In the genomic region with DNA sequence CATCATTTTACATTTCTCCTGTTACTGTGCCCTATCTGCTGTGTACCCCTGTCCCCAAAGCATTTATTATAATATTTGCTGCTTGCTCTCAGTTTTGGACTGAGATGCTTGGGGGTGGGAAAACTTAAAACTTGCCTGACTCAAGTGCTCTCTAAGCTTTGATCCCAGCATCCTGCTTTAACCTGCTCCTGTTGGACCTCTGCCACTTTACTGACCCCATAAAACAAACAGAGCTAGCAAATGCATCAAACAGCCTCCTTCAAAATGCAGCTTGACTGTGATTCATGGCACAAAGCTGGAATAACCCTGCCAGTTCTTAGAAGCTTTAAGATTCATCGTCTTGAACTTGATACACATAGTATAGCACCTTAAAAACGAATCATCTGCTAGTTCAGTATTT, we compare ENCODE assay signal across 12 cellular contexts.
A peak's percentile ranks its signal among the peaks of the same experiment; 100 is the strongest.
DNase-seq lines count a peak whose midpoint lies in the region; ATAC-seq and TF ChIP-seq lines count a peak whose summit lies in the region.
"Had no signal": no experiment of that assay in that cellular context is flagged by ENCODE, and none has a peak within 500 bp of the region (broad histone marks: within the 10 kb centered on the region; RNA-seq: fewer than 3 reads in every experiment).

No MANE protein-coding gene starts in this region.

- H3K9ac ChIP-seq in SK-N-SH (no peak overlapping the region), mammary epithelial cell (ENCODE audit: insufficient read depth, low read length) (no peak overlapping the region)

- H3K4me2 ChIP-seq in SK-N-SH (peak overlapping the region; percentile 61; the same call in 1 of the 2 replicates), mammary epithelial cell (ENCODE audit: insufficient read depth, low read depth, low read length) (peak overlapping the region; percentile 82)

- intact Hi-C loops in mammary epithelial cell (cut with micrococcal nuclease) (no loop called here), mucosa of descending colon (cut with DNase I, micrococcal nuclease) (no loop called here)

- H3K36me3 ChIP-seq in SK-N-SH (replicated peaks in 1 of 2; ENCODE audit: control insufficient read depth in 1 of 2, insufficient read depth in 2 of 2, low read length in 1 of 2) (no peaks in the 10 kb centered on the region), mammary epithelial cell (ENCODE audit: insufficient read depth, low read length) (no peaks in the 10 kb centered on the region), mucosa of descending colon (ENCODE audit: low read depth) (no peaks in the 10 kb centered on the region)

- H3K4me1 ChIP-seq in SK-N-SH (ENCODE audit: control insufficient read depth in 1 of 2, insufficient read depth in 2 of 2, low read depth in 1 of 2, low read length in 1 of 2) (peaks cover 0 to 13% of the 10 kb centered on the region in 2 experiments; a peak in 2 of 4 replicates), mammary epithelial cell (ENCODE audit: insufficient read depth, low read length) (peaks cover 14% of the 10 kb centered on the region), mucosa of descending colon (ENCODE audit: low read depth) (no peaks in the 10 kb centered on the region)

- no peaks in the 10 kb centered on the region for H3K9me2 ChIP-seq in SK-N-SH

- no peaks in the 10 kb centered on the region for H4K20me1 ChIP-seq in SK-N-SH (ENCODE audit: insufficient read depth)
- no peaks in the 10 kb centered on the region for H4K20me1 ChIP-seq in mammary epithelial cell (ENCODE audit: insufficient read depth, low read length)

- CTCF ChIA-PET in SK-N-SH (lab: Yijun Ruan, JAX) = interaction anchor here (1.5 kb wide), 1 partner anchor 22 kb away, joined by 5 read pairs; no protein-coding TSS in a partner anchor
- CTCF ChIA-PET in mammary epithelial cell (lab: Charles Lee; ENCODE audit: low non-redundant PET) = no interaction called here

- ATAC-seq in SK-N-SH treated with all-trans-retinoic acid at 6 μM for 48 hours (no peak; the same call in 2 of the 3 replicates), mucosa of descending colon (peak; percentile 55)
- ATAC-seq: activated T-cell treated with anti-CD3 and anti-CD28 coated beads, Interleukin-2, amount 50 U/mL, for 4 hours; sciatic nerve had no signal

- BruUV-seq in mammary epithelial cell (replicated peaks; lab: Mats Ljungman, UMichigan) = no TSS peak

- in situ Hi-C loops in mammary epithelial cell (cut with MboI; ENCODE audit: low sequenced_read_pairs in 2 of 2) = no loop called here

- DNase-seq in SK-N-SH (peak; percentile 9), mammary epithelial cell (peak; percentile 28), mucosa of descending colon (peak in 1 of 3 donors; percentile 14), GM20000 (ENCODE audit: low spot score) (no peak), HuH-7.5 (ENCODE audit: low spot score) (no peak)
- DNase-seq in stimulated activated CD4-positive, alpha-beta T cell treated with anti-CD3 and anti-CD28 coated beads, Interleukin-1b, Interleukin-23, amount 100 ng/mL, for 48 hours = no peak
- no peak for DNase-seq in activated CD4-positive, alpha-beta T cell treated with anti-CD3 and anti-CD28 coated beads, Interleukin-2, amount 50 U/mL, for 48 hours
- DNase-seq: activated CD4-positive, alpha-beta T cell treated with anti-CD3 and anti-CD28 coated beads for 1 hour; activated T-cell treated with anti-CD3 and anti-CD28 coated beads, Interleukin-2, amount 50 U/mL, for 4 hours had no signal

- H3K4me3 ChIP-seq in SK-N-SH (ENCODE audit: low read depth in 2 of 2, low read length in 1 of 2) = no peak overlapping the region; a peak in 1 of 4 replicates
- H3K4me3 ChIP-seq in mammary epithelial cell (replicated peaks in 1 of 3; ENCODE audit: insufficient read depth in 1 of 3, low read depth in 2 of 3, low read length in 3 of 3) = no peak overlapping the region
- H3K4me3 ChIP-seq in mucosa of descending colon = no peak overlapping the region
- H3K4me3 ChIP-seq: body of pancreas had no signal

- peak overlapping the region in 1 of 2 experiments; percentile 22; a peak in 1 of 4 replicates for H3K27ac ChIP-seq in SK-N-SH (ENCODE audit: low read depth in 2 of 2, low read length in 1 of 2)
- H3K27ac ChIP-seq in mammary epithelial cell (ENCODE audit: insufficient read depth, low read depth, low read length) = peak overlapping the region; percentile 58
- H3K27ac ChIP-seq: body of pancreas had no signal

- H3K79me2 ChIP-seq in SK-N-SH (ENCODE audit: insufficient read depth) (no peaks in the 10 kb centered on the region), mammary epithelial cell (ENCODE audit: insufficient read depth, low read length) (no peaks in the 10 kb centered on the region)

- 25% methylated on average over 2 of the region's 2 CpGs for WGBS in SK-N-SH (ENCODE audit: low lambda C conversion rate)
- WGBS in mammary epithelial cell (ENCODE audit: low coverage, missing lambda C conversion rate) = 26% methylated on average over 2 of the region's 2 CpGs

- dilution Hi-C loops in mammary epithelial cell (cut with HindIII; ENCODE audit: low sequenced_read_pairs) = no loop called here

- no peaks in the 10 kb centered on the region for H3K27me3 ChIP-seq in SK-N-SH (ENCODE audit: insufficient read depth)
- H3K27me3 ChIP-seq in mammary epithelial cell (ENCODE audit: insufficient read depth, low read length) = no peaks in the 10 kb centered on the region
- H3K27me3 ChIP-seq: body of pancreas had no signal

- no peak for TF ChIP-seq EP300 in SK-N-SH (IDR thresholded peaks at IDR 0.05; ENCODE audit: borderline replicate concordance in 1 of 2, low read depth in 1 of 2, low read length in 1 of 2)

- POLR2A ChIA-PET in SK-N-SH (lab: Yijun Ruan, JAX) = no interaction called here

- H2AFZ ChIP-seq in SK-N-SH (ENCODE audit: low read depth) (peak overlapping the region; percentile 84; the same call in 1 of the 2 replicates), mammary epithelial cell (ENCODE audit: low read depth, low read length) (peak overlapping the region; percentile 78)

- no peak for TF ChIP-seq RAD21 in SK-N-SH (IDR thresholded peaks at IDR 0.05; ENCODE audit: low read length)

- H3K9me3 ChIP-seq in SK-N-SH (no peaks in the 10 kb centered on the region), mammary epithelial cell (replicated peaks; ENCODE audit: insufficient read depth, low read length) (no peaks in the 10 kb centered on the region), mucosa of descending colon (no peaks in the 10 kb centered on the region)
- H3K9me3 ChIP-seq: body of pancreas had no signal

- no peaks in the 10 kb centered on the region for H3F3A ChIP-seq in SK-N-SH (replicated peaks; ENCODE audit: insufficient read depth)

- TF ChIP-seq CTCF in SK-N-SH (IDR thresholded peaks at IDR 0.05) (no peak), mammary epithelial cell (conservative IDR thresholded peaks at IDR 0.05 in 1 of 2, IDR thresholded peaks at IDR 0.05 in 1 of 2; ENCODE audit: extremely low read depth in 1 of 2, insufficient read depth in 1 of 2, low read depth in 1 of 2, low read length in 2 of 2) (no peak), mucosa of descending colon (IDR thresholded peaks at IDR 0.05) (no peak), GM20000 (IDR thresholded peaks at IDR 0.05; ENCODE audit: extremely low read depth, missing control alignments) (no peak)

TF ChIP-seq in SK-N-SH, 30 proteins besides CTCF, POLR2A, EP300 and RAD21:
- TF ChIP-seq, protein P1, sequence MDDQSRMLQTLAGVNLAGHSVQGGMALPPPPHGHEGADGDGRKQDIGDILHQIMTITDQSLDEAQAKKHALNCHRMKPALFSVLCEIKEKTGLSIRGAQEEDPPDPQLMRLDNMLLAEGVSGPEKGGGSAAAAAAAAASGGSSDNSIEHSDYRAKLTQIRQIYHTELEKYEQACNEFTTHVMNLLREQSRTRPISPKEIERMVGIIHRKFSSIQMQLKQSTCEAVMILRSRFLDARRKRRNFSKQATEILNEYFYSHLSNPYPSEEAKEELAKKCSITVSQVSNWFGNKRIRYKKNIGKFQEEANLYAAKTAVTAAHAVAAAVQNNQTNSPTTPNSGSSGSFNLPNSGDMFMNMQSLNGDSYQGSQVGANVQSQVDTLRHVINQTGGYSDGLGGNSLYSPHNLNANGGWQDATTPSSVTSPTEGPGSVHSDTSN (IDR thresholded peaks at IDR 0.05) = peak; percentile 17; the same call in 1 of the 2 replicates
- TF ChIP-seq ELF1 (IDR thresholded peaks at IDR 0.05) = no peak

TF ChIP-seq in SK-N-SH treated with all-trans-retinoic acid at 6 μM for 48 hours, 23 proteins besides CTCF, POLR2A, EP300 and RAD21 (continues in another document):
- TF ChIP-seq POU6F1 (CRISPR knock-in tag; IDR thresholded peaks at IDR 0.05; ENCODE audit: borderline replicate concordance, low read depth) (no peak), BACH2 (CRISPR knock-in tag; IDR thresholded peaks at IDR 0.05; ENCODE audit: borderline replicate concordance) (no peak), ZNF70 (CRISPR knock-in tag; IDR thresholded peaks at IDR 0.05) (no peak), ZNF565 (CRISPR knock-in tag; conservative IDR thresholded peaks at IDR 0.05; ENCODE audit: low read depth) (no peak), ZFP3 (CRISPR knock-in tag; IDR thresholded peaks at IDR 0.05) (no peak)
- TF ChIP-seq, protein P2, sequence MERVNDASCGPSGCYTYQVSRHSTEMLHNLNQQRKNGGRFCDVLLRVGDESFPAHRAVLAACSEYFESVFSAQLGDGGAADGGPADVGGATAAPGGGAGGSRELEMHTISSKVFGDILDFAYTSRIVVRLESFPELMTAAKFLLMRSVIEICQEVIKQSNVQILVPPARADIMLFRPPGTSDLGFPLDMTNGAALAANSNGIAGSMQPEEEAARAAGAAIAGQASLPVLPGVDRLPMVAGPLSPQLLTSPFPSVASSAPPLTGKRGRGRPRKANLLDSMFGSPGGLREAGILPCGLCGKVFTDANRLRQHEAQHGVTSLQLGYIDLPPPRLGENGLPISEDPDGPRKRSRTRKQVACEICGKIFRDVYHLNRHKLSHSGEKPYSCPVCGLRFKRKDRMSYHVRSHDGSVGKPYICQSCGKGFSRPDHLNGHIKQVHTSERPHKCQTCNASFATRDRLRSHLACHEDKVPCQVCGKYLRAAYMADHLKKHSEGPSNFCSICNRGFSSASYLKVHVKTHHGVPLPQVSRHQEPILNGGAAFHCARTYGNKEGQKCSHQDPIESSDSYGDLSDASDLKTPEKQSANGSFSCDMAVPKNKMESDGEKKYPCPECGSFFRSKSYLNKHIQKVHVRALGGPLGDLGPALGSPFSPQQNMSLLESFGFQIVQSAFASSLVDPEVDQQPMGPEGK (CRISPR knock-in tag; IDR thresholded peaks at IDR 0.05; ENCODE audit: borderline replicate concordance) = no peak

Comparison
In these comparisons a context has a peak if more than half of its experiments do, and no peak if none do; other contexts are left out.
1. DNase-seq: peak in SK-N-SH (single experiment) and mammary epithelial cell (single experiment); none in stimulated activated CD4-positive, alpha-beta T cell treated with anti-CD3 and anti-CD28 coated beads, Interleukin-1b, Interleukin-23, amount 100 ng/mL, for 48 hours (single experiment), GM20000 (single experiment), HuH-7.5 (single experiment) and activated CD4-positive, alpha-beta T cell treated with anti-CD3 and anti-CD28 coated beads, Interleukin-2, amount 50 U/mL, for 48 hours (0 of 2).